Comparison of ENCODE assay signal across 8 cellular contexts in the genomic region with DNA sequence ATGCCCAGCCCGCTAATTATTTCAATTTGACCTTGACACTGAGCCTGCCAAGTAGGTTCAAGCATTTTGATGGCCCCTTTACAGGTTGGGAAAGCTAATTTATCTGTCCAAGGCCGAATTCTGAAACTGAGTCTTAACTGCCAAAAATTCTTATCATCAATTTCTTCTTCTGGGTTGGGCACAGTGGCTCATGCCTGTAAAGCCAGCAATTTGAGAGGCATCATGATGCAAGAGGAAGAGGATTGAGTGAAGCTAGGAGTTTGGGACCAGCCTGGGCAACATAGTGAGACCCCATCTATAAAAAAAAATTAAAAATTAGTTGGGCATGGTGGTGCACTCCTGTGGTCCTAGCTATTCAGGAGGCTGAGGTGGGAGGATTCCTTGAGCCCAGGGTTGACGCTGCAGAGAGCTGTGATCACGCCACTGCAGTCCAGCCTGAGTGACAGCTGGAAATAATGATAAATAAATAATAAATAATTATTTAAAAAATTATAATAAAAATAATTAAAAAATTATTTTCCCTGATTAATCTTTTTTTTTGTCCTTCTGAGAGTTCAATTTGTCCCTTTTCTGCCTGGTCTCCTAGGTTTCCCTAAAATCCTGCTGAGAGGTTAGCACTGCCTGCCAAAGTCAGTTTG. TPM values are rescaled to one million over a fixed set of nuclear protein-coding genes. Genes with fewer than 3 reads are reported as not detected.
A peak's percentile ranks its signal among the peaks of the same experiment; 100 is the strongest.
DNase-seq lines count a peak whose midpoint lies in the region; ATAC-seq and TF ChIP-seq lines count a peak whose summit lies in the region.

No MANE protein-coding gene starts in this region.

- H3K27ac Mint-ChIP-seq in activated CD8-positive, alpha-beta T cell treated with anti-CD3 and anti-CD28 coated beads for 36 hours: peak overlapping the region; percentile 98

- ATAC-seq in activated CD8-positive, alpha-beta T cell treated with anti-CD3 and anti-CD28 coated beads for 36 hours: no peak
- no peak for ATAC-seq in right cardiac atrium
- ATAC-seq in HG02623 (IDR thresholded peaks at IDR 0.05; ENCODE audit: unreplicated experiment): no peak
- ATAC-seq in HG03565 (IDR thresholded peaks at IDR 0.05; ENCODE audit: unreplicated experiment): no peak
- ATAC-seq in HG03378 (IDR thresholded peaks at IDR 0.05; ENCODE audit: unreplicated experiment): no peak

- intact Hi-C loops in activated CD8-positive, alpha-beta T cell treated with anti-CD3 and anti-CD28 coated beads for 36 hours (cut with micrococcal nuclease): no loop called here
- intact Hi-C loops in right cardiac atrium (cut with DNase I): no loop called here

- peaks cover 13% of the 10 kb centered on the region for H3K36me3 ChIP-seq in HUES48 (ENCODE audit: control insufficient read depth, insufficient read depth, low read length)
- no peaks in the 10 kb centered on the region for H3K36me3 ChIP-seq in skeletal muscle tissue (ENCODE audit: control insufficient read depth in 3 of 3, insufficient read depth in 3 of 3, low read length in 3 of 3)

- H3K4me3 Mint-ChIP-seq in activated CD8-positive, alpha-beta T cell treated with anti-CD3 and anti-CD28 coated beads for 36 hours: no peak overlapping the region

- DNase-seq in activated CD8-positive, alpha-beta T cell treated with anti-CD3 and anti-CD28 coated beads for 36 hours: no peak
- DNase-seq in right cardiac atrium: peak in 1 of 3 donors; percentile 9
- DNase-seq in DMS 273 (lab: John Stamatoyannopoulos, UW; ENCODE audit: unreplicated experiment): no peak

- TF ChIP-seq CTCF in activated CD8-positive, alpha-beta T cell treated with anti-CD3 and anti-CD28 coated beads for 36 hours (IDR thresholded peaks at IDR 0.05): no peak

- H3K27me3 ChIP-seq in HUES48 (ENCODE audit: control insufficient read depth, insufficient read depth, low read length) (no peaks in the 10 kb centered on the region), right cardiac atrium (ENCODE audit: control insufficient read depth, insufficient read depth) (no peaks in the 10 kb centered on the region), skeletal muscle tissue (ENCODE audit: control insufficient read depth in 3 of 3, insufficient read depth in 3 of 3, low read length in 3 of 3) (peaks cover 7 to 25% (median 24%) of the 10 kb centered on the region in 3 donors)

- H3K4me1 ChIP-seq in HUES48 (ENCODE audit: control insufficient read depth, insufficient read depth, low read length) (peaks cover 17% of the 10 kb centered on the region), right cardiac atrium (ENCODE audit: control insufficient read depth, insufficient read depth, low read length) (peaks cover 5% of the 10 kb centered on the region), skeletal muscle tissue (ENCODE audit: control insufficient read depth in 3 of 3, insufficient read depth in 3 of 3, low read length in 3 of 3) (peaks cover 11 to 32% (median 21%) of the 10 kb centered on the region in 3 donors)

- WGBS in right cardiac atrium: 75% methylated on average over 4 of the region's 4 CpGs

- peaks cover 24% of the 10 kb centered on the region for H3K36me3 Mint-ChIP-seq in activated CD8-positive, alpha-beta T cell treated with anti-CD3 and anti-CD28 coated beads for 36 hours (ENCODE audit: low read depth)

- no peaks in the 10 kb centered on the region for H3K9me3 Mint-ChIP-seq in activated CD8-positive, alpha-beta T cell treated with anti-CD3 and anti-CD28 coated beads for 36 hours

- POLR2A ChIA-PET in activated CD8-positive, alpha-beta T cell treated with anti-CD3 and anti-CD28 coated beads for 36 hours (lab: Charles Lee): interaction anchor here (1.1 to 3.8 kb wide), 2 partner anchors 53 to 126 kb away, joined by 3 to 17 read pairs; no protein-coding TSS in a partner anchor

- CTCF ChIA-PET in activated CD8-positive, alpha-beta T cell treated with anti-CD3 and anti-CD28 coated beads for 36 hours (lab: Charles Lee): interaction anchor here (1.2 to 6.0 kb wide), 4 partner anchors 38 to 151 kb away, joined by 3 to 27 read pairs (median 6); no protein-coding TSS in a partner anchor

- peaks cover 29% of the 10 kb centered on the region for H3K4me1 Mint-ChIP-seq in activated CD8-positive, alpha-beta T cell treated with anti-CD3 and anti-CD28 coated beads for 36 hours (ENCODE audit: low read depth)

- H3K27ac ChIP-seq in HUES48 (ENCODE audit: low read depth, low read length) (peak overlapping the region; percentile 99), right cardiac atrium (ENCODE audit: low read length) (peak overlapping the region; percentile 77), skeletal muscle tissue (ENCODE audit: low read depth, low read length) (peak overlapping the region; percentile 84)

- no peaks in the 10 kb centered on the region for H3K27me3 Mint-ChIP-seq in activated CD8-positive, alpha-beta T cell treated with anti-CD3 and anti-CD28 coated beads for 36 hours

- H3K9ac ChIP-seq in HUES48 (ENCODE audit: low read depth, low read length) (0 out of 2 replicates have a peak overlapping the region, but pooled peaks have one; percentile 89), skeletal muscle tissue (ENCODE audit: low read depth in 1 of 3, low read length in 3 of 3) (no peak overlapping the region)

- H3K9me3 ChIP-seq in HUES48 (ENCODE audit: control insufficient read depth, insufficient read depth, low read length) (no peaks in the 10 kb centered on the region), right cardiac atrium (ENCODE audit: control insufficient read depth, low read length) (no peaks in the 10 kb centered on the region), skeletal muscle tissue (ENCODE audit: control insufficient read depth in 3 of 3, low read length in 3 of 3) (no peaks in the 10 kb centered on the region)

- H3K4me3 ChIP-seq in HUES48 (ENCODE audit: low read depth, low read length): no peak overlapping the region; the same call in 1 of the 2 replicates
- no peak overlapping the region for H3K4me3 ChIP-seq in right cardiac atrium (ENCODE audit: low read length)
- no peak overlapping the region for H3K4me3 ChIP-seq in skeletal muscle tissue (ENCODE audit: low read length in 3 of 3)

RNA-seq across cellular contexts. Expression of a gene that starts 1.3 kb away (rescaled TPM):
- 10 to 100 TPM; 54.7 to 56.5 TPM for total RNA-seq in activated CD8-positive, alpha-beta T cell treated with anti-CD3 and anti-CD28 coated beads for 36 hours
- total RNA-seq in right cardiac atrium (100 to 1,000 TPM in 1 of 4 donors, 10 to 100 TPM in 2, 1 to 10 TPM in 1; 7.6 to 101 (median 21.6) TPM), skeletal muscle tissue (45.9 TPM)
- polyA plus RNA-seq in right cardiac atrium: 19.3 TPM
